8 cellular contexts compared by ENCODE assay signal in genomic region chr9:32526042-32526706, GRCh38. TPM values are rescaled to one million over a fixed set of nuclear protein-coding genes. Genes with fewer than 3 reads are reported as not detected.
DNase-seq lines count a peak whose midpoint lies in the region; ATAC-seq and TF ChIP-seq lines count a peak whose summit lies in the region.

Gene RIGI, minus strand, starts transcription at chr9:32526196. Its CDS starts 30 bp downstream, at chr9:32526166.

- TF ChIP-seq CTCF in lower lobe of right lung (IDR thresholded peaks at IDR 0.05), result peak; percentile 42

- H3K9me3 ChIP-seq in lower lobe of right lung, result no peaks in the 10 kb centered on the region

- H3K27ac ChIP-seq in lower lobe of right lung, result peak within 1 kb of the TSS; percentile 88

- ATAC-seq in HG03460 (IDR thresholded peaks at IDR 0.05; ENCODE audit: unreplicated experiment), result peak; percentile 66
- ATAC-seq in lower lobe of right lung, result peak; percentile 94 to 97

- intact Hi-C loops in lower lobe of right lung (cut with DNase I), result no loop called here

- H3K27me3 ChIP-seq in lower lobe of right lung (ENCODE audit: low read depth), result no peaks in the 10 kb centered on the region

- H3K36me3 ChIP-seq in lower lobe of right lung, result no peaks in the 10 kb centered on the region

- peaks cover 28% of the 10 kb centered on the region for H3K4me1 ChIP-seq in lower lobe of right lung

- H3K4me3 ChIP-seq in lower lobe of right lung, result peak within 1 kb of the TSS; percentile 78

- DNase-seq in C1 segment of cervical spinal cord (lab: John Stamatoyannopoulos, UW), result peak in 13 of 14 donors; percentile 24 to 86 (median 72)
- peak; percentile 11 for DNase-seq in GM19240 (ENCODE audit: insufficient read length, low spot score)
- peak; percentile 97 for DNase-seq in NCI-H526 treated with DMSO at 0.1 percent for 48 hours (lab: John Stamatoyannopoulos, UW)
- DNase-seq in activated CD4-positive, alpha-beta T cell treated with anti-CD3 and anti-CD28 coated beads, Interleukin-2, amount 50 U/mL, for 48 hours, result peak; percentile 77 to 84
- DNase-seq in ecto neural progenitor cell (ENCODE audit: low spot score), result peak; percentile 80
- peak; percentile 96 for DNase-seq in lower lobe of right lung
- DNase-seq in stimulated activated CD4-positive, alpha-beta T cell treated with anti-CD3 and anti-CD28 coated beads, TNF-alpha, amount 100 ng/mL, for 24 hours (ENCODE audit: low read depth in 3 of 3), result peak; percentile 50 to 73 (median 57)

RNA-seq across cellular contexts. Expression of gene RIGI, which starts in this region (rescaled TPM):
- total RNA-seq in lower lobe of right lung, result 24.6 TPM

Comparison
In these comparisons a context has a peak if more than half of its experiments do, and no peak if none do; other contexts are left out.
1. Peak in every context shown above with its lines: DNase-seq, ATAC-seq, H3K4me3 ChIP-seq and H3K27ac ChIP-seq.
2. DNase-seq: peak in every context shown above with its lines; median percentile 97 in NCI-H526 treated with DMSO at 0.1 percent for 48 hours; 96 in lower lobe of right lung; 80 in activated CD4-positive, alpha-beta T cell treated with anti-CD3 and anti-CD28 coated beads, Interleukin-2, amount 50 U/mL, for 48 hours; 80 in ecto neural progenitor cell; 72 in C1 segment of cervical spinal cord; 57 in stimulated activated CD4-positive, alpha-beta T cell treated with anti-CD3 and anti-CD28 coated beads, TNF-alpha, amount 100 ng/mL, for 24 hours; 11 in GM19240.